1 cellular context compared by ENCODE assay signal in genomic region chr6:80004199-80005072, GRCh38.
A peak's percentile ranks its signal among the peaks of the same experiment; 100 is the strongest.
TF ChIP-seq lines count a peak whose summit lies in the region.

TTK (plus strand) TSS chr6:80004649; CDS start chr6:80005844, 1,195 bp downstream.

TF ChIP-seq in K562, 482 proteins besides CTCF, POLR2A, EP300 and RAD21 (continued from another document):
- TF ChIP-seq HBP1 (CRISPR knock-in tag; IDR thresholded peaks at IDR 0.05) (0 out of 2 replicates have a peak, but pooled peaks have one; percentile 42), HMBOX1 (IDR thresholded peaks at IDR 0.05) (no peak), NFYB (IDR thresholded peaks at IDR 0.05; ENCODE audit: extremely low read depth, insufficient read length) (peak; percentile 82), ZNF408 (CRISPR knock-in tag; IDR thresholded peaks at IDR 0.05; ENCODE audit: low read depth) (no peak), RBBP5 (IDR thresholded peaks at IDR 0.05; ENCODE audit: borderline replicate concordance, insufficient read depth, low read length, poor library complexity, severe bottlenecking) (peak; percentile 62), RB1 (IDR thresholded peaks at IDR 0.05; ENCODE audit: low read depth) (0 out of 2 replicates have a peak, but pooled peaks have one; percentile 38), ZNF407 (IDR thresholded peaks at IDR 0.05; ENCODE audit: low read depth) (no peak), RFX1 (IDR thresholded peaks at IDR 0.05) (peak; percentile 49), GTF2B (IDR thresholded peaks at IDR 0.05; ENCODE audit: extremely low read depth, insufficient read length) (no peak), ZNF239 (CRISPR knock-in tag; IDR thresholded peaks at IDR 0.05) (no peak), PHF8 (IDR thresholded peaks at IDR 0.05; ENCODE audit: borderline replicate concordance, low read length) (peak; percentile 92), STAT5A (IDR thresholded peaks at IDR 0.05; ENCODE audit: borderline replicate concordance, low read length) (no peak; the same call in 1 of the 2 replicates), ZFPM2 (CRISPR knock-in tag; IDR thresholded peaks at IDR 0.05) (no peak), KAT8 (IDR thresholded peaks at IDR 0.05; ENCODE audit: low read depth) (no peak), POLR2G (IDR thresholded peaks at IDR 0.05; ENCODE audit: low read depth, low read length) (peak; percentile 91), PML (IDR thresholded peaks at IDR 0.05; ENCODE audit: low read length) (peak; percentile 61; the same call in 1 of the 2 replicates), MYBL2 (IDR thresholded peaks at IDR 0.05; ENCODE audit: low read depth) (peak; percentile 96), MYBL2 (CRISPR knock-in tag; IDR thresholded peaks at IDR 0.05; ENCODE audit: borderline replicate concordance) (peak; percentile 65; the same call in 1 of the 2 replicates), ASH1L (IDR thresholded peaks at IDR 0.05; ENCODE audit: borderline replicate concordance, low read depth, partially characterized antibody) (peak; percentile 47), KLF1 (tag; IDR thresholded peaks at IDR 0.05) (0 out of 2 replicates have a peak, but pooled peaks have one; percentile 50), CHD1 (IDR thresholded peaks at IDR 0.05; ENCODE audit: low read length) (no peak), TOE1 (IDR thresholded peaks at IDR 0.05; ENCODE audit: borderline replicate concordance) (0 out of 2 replicates have a peak, but pooled peaks have one; percentile 26), TOE1 (CRISPR knock-in tag; IDR thresholded peaks at IDR 0.05; ENCODE audit: borderline replicate concordance, low read depth) (no peak), ZNF232 (CRISPR knock-in tag; IDR thresholded peaks at IDR 0.05) (0 out of 2 replicates have a peak, but pooled peaks have one; percentile 60), L3MBTL2 (IDR thresholded peaks at IDR 0.05) (0 out of 2 replicates have a peak, but pooled peaks have one; percentile 37)
